2 cellular contexts compared by ENCODE assay signal in genomic region chr10:60149003-60149402, GRCh38.
TF ChIP-seq lines count a peak whose summit lies in the region.

No MANE protein-coding gene starts in this region.

TF ChIP-seq in SK-N-SH treated with all-trans-retinoic acid at 6 μM for 48 hours, 23 proteins besides CTCF, POLR2A, EP300 and RAD21 (continued from another document):
- TF ChIP-seq BACH2 (CRISPR knock-in tag; IDR thresholded peaks at IDR 0.05; ENCODE audit: borderline replicate concordance) = no peak

TF ChIP-seq in SK-N-SH, 30 proteins besides CTCF, POLR2A, EP300 and RAD21 (continued from another document):
- no peak for TF ChIP-seq USF1 (IDR thresholded peaks at IDR 0.05; ENCODE audit: borderline replicate concordance, low read depth)
